ENCODE assay signal across 26 cellular contexts in genomic region chr15:79883579-79884203, GRCh38.
"Had no signal": no experiment of that assay in that cellular context is flagged by ENCODE, and none has a peak within 500 bp of the region (broad histone marks: within the 10 kb centered on the region; RNA-seq: fewer than 3 reads in every experiment).

No MANE protein-coding gene starts in this region.

- H3K27me3 ChIP-seq: dorsolateral prefrontal cortex, foreskin keratinocyte, gastroesophageal sphincter, heart right ventricle, suprapubic skin, transverse colon, upper lobe of right lung, uterus had no signal

- H3K9me3 ChIP-seq: prostate gland had no signal

- H3K27ac Mint-ChIP-seq: nephron progenitor cell; stimulated activated naive CD8-positive, alpha-beta T cell treated with anti-CD3 and anti-CD28 coated beads, Interleukin-15, amount 100 ng/mL, for 72 hours had no signal

- ATAC-seq: esophagus mucosa; foreskin keratinocyte; gastroesophageal sphincter; heart right ventricle; left cardiac atrium; lower lobe of right lung; naive thymus-derived CD8-positive, alpha-beta T cell; right cardiac atrium; stimulated activated naive CD8-positive, alpha-beta T cell treated with anti-CD3 and anti-CD28 coated beads, Interleukin-15, amount 100 ng/mL, for 72 hours; upper lobe of right lung had no signal

- H3K4me3 ChIP-seq: dorsolateral prefrontal cortex, gastroesophageal sphincter, heart right ventricle, left ventricle myocardium inferior, lower lobe of right lung, prostate gland, skin epidermis, suprapubic skin, transverse colon, upper lobe of right lung, uterus had no signal

- H3K36me3 ChIP-seq: prostate gland, uterus had no signal

- DNase-seq: dorsolateral prefrontal cortex; effector CD4-positive, alpha-beta T cell; foreskin keratinocyte; glutamatergic neuron; heart right ventricle; hippocampal formation; left cardiac atrium; left ventricle myocardium inferior; lower lobe of right lung; naive thymus-derived CD8-positive, alpha-beta T cell; nephron progenitor cell; nucleus accumbens; right cardiac atrium; stimulated activated CD4-positive, alpha-beta T cell treated with anti-CD3 and anti-CD28 coated beads, Interleukin-15, amount 100 ng/mL, for 24 hours; stimulated activated CD4-positive, alpha-beta T cell treated with anti-CD3 and anti-CD28 coated beads, Interleukin-2, amount 100 ng/mL, for 48 hours; stimulated activated naive CD4-positive, alpha-beta T cell; stimulated activated naive CD8-positive, alpha-beta T cell treated with anti-CD3 and anti-CD28 coated beads, Interleukin-15, amount 100 ng/mL, for 72 hours; transverse colon; upper lobe of right lung; uterus had no signal

- H3K27ac ChIP-seq: dorsolateral prefrontal cortex, epithelial cell of prostate, foreskin keratinocyte, gastroesophageal sphincter, heart right ventricle, left ventricle myocardium inferior, lower lobe of right lung, prostate gland, skin epidermis, suprapubic skin, transverse colon, upper lobe of right lung, uterus had no signal

- H3K4me1 ChIP-seq: foreskin keratinocyte, gastroesophageal sphincter, lower lobe of right lung, prostate gland, suprapubic skin, transverse colon, upper lobe of right lung, uterus had no signal

- H3K4me3 Mint-ChIP-seq: nephron progenitor cell; stimulated activated naive CD8-positive, alpha-beta T cell treated with anti-CD3 and anti-CD28 coated beads, Interleukin-15, amount 100 ng/mL, for 72 hours had no signal

- H3K27me3 Mint-ChIP-seq: naive thymus-derived CD8-positive, alpha-beta T cell; stimulated activated naive CD8-positive, alpha-beta T cell treated with anti-CD3 and anti-CD28 coated beads, Interleukin-15, amount 100 ng/mL, for 72 hours had no signal
